In the genomic region with DNA sequence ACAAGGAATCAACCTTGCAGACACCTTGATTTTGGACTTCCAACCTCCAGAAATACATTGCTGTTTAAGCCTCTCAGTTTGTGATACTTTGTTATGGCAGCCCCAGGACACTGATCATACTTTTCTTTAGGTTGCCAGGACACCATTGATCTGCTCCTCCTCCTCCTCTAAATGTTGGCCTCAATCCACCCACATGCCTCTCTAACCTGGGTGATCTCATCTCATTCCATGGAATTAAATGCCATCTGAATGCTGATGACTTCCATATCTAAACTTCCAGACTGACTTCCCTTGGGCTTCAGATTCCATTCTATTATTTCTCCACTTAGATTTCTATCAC, we compare ENCODE assay signal across 1 cellular context.
TF ChIP-seq lines count a peak whose summit lies in the region.

No MANE protein-coding gene starts in this region.

TF ChIP-seq in GM23338, 12 proteins besides CTCF, POLR2A, EP300 and RAD21 (continued from another document):
- TF ChIP-seq, protein P1, sequence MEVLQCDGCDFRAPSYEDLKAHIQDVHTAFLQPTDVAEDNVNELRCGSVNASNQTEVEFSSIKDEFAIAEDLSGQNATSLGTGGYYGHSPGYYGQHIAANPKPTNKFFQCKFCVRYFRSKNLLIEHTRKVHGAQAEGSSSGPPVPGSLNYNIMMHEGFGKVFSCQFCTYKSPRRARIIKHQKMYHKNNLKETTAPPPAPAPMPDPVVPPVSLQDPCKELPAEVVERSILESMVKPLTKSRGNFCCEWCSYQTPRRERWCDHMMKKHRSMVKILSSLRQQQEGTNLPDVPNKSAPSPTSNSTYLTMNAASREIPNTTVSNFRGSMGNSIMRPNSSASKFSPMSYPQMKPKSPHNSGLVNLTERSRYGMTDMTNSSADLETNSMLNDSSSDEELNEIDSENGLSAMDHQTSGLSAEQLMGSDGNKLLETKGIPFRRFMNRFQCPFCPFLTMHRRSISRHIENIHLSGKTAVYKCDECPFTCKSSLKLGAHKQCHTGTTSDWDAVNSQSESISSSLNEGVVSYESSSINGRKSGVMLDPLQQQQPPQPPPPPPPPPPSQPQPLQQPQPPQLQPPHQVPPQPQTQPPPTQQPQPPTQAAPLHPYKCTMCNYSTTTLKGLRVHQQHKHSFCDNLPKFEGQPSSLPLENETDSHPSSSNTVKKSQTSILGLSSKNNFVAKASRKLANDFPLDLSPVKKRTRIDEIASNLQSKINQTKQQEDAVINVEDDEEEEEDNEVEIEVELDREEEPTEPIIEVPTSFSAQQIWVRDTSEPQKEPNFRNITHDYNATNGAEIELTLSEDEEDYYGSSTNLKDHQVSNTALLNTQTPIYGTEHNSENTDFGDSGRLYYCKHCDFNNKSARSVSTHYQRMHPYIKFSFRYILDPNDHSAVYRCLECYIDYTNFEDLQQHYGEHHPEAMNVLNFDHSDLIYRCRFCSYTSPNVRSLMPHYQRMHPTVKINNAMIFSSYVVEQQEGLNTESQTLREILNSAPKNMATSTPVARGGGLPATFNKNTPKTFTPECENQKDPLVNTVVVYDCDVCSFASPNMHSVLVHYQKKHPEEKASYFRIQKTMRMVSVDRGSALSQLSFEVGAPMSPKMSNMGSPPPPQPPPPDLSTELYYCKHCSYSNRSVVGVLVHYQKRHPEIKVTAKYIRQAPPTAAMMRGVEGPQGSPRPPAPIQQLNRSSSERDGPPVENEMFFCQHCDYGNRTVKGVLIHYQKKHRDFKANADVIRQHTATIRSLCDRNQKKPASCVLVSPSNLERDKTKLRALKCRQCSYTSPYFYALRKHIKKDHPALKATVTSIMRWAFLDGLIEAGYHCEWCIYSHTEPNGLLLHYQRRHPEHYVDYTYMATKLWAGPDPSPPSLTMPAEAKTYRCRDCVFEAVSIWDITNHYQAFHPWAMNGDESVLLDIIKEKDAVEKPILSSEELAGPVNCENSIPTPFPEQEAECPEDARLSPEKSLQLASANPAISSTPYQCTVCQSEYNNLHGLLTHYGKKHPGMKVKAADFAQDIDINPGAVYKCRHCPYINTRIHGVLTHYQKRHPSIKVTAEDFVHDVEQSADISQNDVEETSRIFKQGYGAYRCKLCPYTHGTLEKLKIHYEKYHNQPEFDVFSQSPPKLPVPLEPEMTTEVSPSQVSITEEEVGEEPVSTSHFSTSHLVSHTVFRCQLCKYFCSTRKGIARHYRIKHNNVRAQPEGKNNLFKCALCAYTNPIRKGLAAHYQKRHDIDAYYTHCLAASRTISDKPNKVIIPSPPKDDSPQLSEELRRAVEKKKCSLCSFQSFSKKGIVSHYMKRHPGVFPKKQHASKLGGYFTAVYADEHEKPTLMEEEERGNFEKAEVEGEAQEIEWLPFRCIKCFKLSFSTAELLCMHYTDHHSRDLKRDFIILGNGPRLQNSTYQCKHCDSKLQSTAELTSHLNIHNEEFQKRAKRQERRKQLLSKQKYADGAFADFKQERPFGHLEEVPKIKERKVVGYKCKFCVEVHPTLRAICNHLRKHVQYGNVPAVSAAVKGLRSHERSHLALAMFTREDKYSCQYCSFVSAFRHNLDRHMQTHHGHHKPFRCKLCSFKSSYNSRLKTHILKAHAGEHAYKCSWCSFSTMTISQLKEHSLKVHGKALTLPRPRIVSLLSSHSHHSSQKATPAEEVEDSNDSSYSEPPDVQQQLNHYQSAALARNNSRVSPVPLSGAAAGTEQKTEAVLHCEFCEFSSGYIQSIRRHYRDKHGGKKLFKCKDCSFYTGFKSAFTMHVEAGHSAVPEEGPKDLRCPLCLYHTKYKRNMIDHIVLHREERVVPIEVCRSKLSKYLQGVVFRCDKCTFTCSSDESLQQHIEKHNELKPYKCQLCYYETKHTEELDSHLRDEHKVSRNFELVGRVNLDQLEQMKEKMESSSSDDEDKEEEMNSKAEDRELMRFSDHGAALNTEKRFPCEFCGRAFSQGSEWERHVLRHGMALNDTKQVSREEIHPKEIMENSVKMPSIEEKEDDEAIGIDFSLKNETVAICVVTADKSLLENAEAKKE (CRISPR knock-in tag; IDR thresholded peaks at IDR 0.05) = no peak
- TF ChIP-seq EZH2 (IDR thresholded peaks at IDR 0.05; ENCODE audit: low read depth, unreplicated experiment) = no peak
